ENCODE assay signal across 11 cellular contexts in the genomic region with DNA sequence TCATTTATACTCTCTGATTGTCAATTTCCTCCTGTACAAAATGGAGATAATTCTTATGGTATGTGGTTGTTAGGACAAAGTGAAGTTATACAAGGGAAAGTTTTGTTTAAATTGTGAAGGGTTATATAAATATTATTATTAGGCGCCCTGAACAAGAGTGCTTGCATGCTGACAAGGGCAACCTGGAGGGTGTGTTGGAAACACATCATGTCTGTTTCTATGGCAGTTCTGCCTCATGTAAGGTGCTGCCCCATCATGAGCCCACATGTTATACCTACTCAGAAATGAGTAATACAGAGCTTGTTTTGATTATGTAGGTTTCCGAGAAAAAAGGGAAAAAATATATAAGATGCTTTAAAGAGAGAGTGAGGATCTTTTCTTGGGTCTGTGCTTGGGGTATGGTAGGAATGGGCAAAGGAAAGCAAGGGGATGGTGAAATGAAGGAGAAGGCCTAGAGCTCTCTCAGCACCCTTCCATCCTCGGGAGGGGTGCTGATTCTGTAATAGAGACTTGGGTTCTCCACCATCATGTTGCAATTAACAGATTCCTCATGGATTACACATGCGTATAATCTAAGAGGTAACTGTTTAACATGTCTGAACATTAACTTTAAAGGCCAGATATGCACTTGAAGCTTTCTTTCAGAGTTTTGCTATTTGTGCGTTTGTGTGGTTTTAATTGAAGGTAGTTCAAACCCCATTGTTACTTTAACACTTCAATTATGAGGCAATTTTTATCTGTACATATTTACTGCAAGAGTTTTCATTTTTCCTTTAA. TPM values are rescaled to one million over a fixed set of nuclear protein-coding genes. Genes with fewer than 3 reads are reported as not detected.
DNase-seq lines count a peak whose midpoint lies in the region; ATAC-seq and TF ChIP-seq lines count a peak whose summit lies in the region.
"Not testable (repeated sequence)": the region's sequence is repeated elsewhere in the genome, so short reads cannot be mapped to it uniquely, and the experiment has no call there.
"Had no signal": no experiment of that assay in that cellular context is flagged by ENCODE, and none has a peak within 500 bp of the region (broad histone marks: within the 10 kb centered on the region; RNA-seq: fewer than 3 reads in every experiment).

No MANE protein-coding gene starts in this region.

- H3K36me3 Mint-ChIP-seq in CD14-positive monocyte; T-helper 17 cell (ENCODE audit: low read depth); activated T-cell treated with anti-CD3 and anti-CD28 coated beads, Interleukin-2, amount 50 U/mL, for 24 hours (ENCODE audit: low read depth); activated naive CD8-positive, alpha-beta T cell treated with anti-CD3 and anti-CD28 coated beads, Interleukin-2, amount 10 ng/mL, durations not matched to agents 7 days and 5 days: not testable (repeated sequence)

- H3K4me3 ChIP-seq in epithelial cell of proximal tubule (ENCODE audit: low read depth, low read length) = not testable (repeated sequence)

- not testable (repeated sequence) for H3K4me3 Mint-ChIP-seq in CD14-positive monocyte; T-helper 17 cell; activated T-cell treated with anti-CD3 and anti-CD28 coated beads, Interleukin-2, amount 50 U/mL, for 24 hours; activated naive CD8-positive, alpha-beta T cell treated with anti-CD3 and anti-CD28 coated beads, Interleukin-2, amount 10 ng/mL, durations not matched to agents 7 days and 5 days
- H3K4me3 Mint-ChIP-seq in stimulated activated naive CD8-positive, alpha-beta T cell treated with anti-CD3 and anti-CD28 coated beads, Interleukin-15, amount 100 ng/mL, for 72 hours = peak overlapping the region; percentile 12 to 18

- intact Hi-C loops in CD14-positive monocyte (cut with micrococcal nuclease) = not testable (repeated sequence)

- H3K9me3 ChIP-seq in T-helper 17 cell (ENCODE audit: control insufficient read depth, low read length, poor library complexity, severe bottlenecking) = not testable (repeated sequence)

- POLR2A ChIA-PET in activated naive CD8-positive, alpha-beta T cell treated with anti-CD3 and anti-CD28 coated beads, Interleukin-2, amount 10 ng/mL, durations not matched to agents 7 days and 5 days (lab: Charles Lee) = not testable (repeated sequence)

- H3K27me3 Mint-ChIP-seq in CD14-positive monocyte (ENCODE audit: low read depth in 3 of 3); T-helper 17 cell; activated T-cell treated with anti-CD3 and anti-CD28 coated beads, Interleukin-2, amount 50 U/mL, for 24 hours; activated naive CD8-positive, alpha-beta T cell treated with anti-CD3 and anti-CD28 coated beads, Interleukin-2, amount 10 ng/mL, durations not matched to agents 7 days and 5 days; stimulated activated naive CD8-positive, alpha-beta T cell treated with anti-CD3 and anti-CD28 coated beads, Interleukin-15, amount 100 ng/mL, for 72 hours: not testable (repeated sequence)

- H3K4me1 Mint-ChIP-seq in CD14-positive monocyte = peaks cover 41% of the 10 kb centered on the region
- H3K4me1 Mint-ChIP-seq in T-helper 17 cell = not testable (repeated sequence)
- peaks cover 20% of the 10 kb centered on the region for H3K4me1 Mint-ChIP-seq in activated T-cell treated with anti-CD3 and anti-CD28 coated beads, Interleukin-2, amount 50 U/mL, for 24 hours (ENCODE audit: low read depth)
- H3K4me1 Mint-ChIP-seq in activated naive CD8-positive, alpha-beta T cell treated with anti-CD3 and anti-CD28 coated beads, Interleukin-2, amount 10 ng/mL, durations not matched to agents 7 days and 5 days = peaks cover 11% of the 10 kb centered on the region
- H3K4me1 Mint-ChIP-seq in stimulated activated naive CD8-positive, alpha-beta T cell treated with anti-CD3 and anti-CD28 coated beads, Interleukin-15, amount 100 ng/mL, for 72 hours = peaks cover 25% of the 10 kb centered on the region

- TF ChIP-seq CTCF in CD14-positive monocyte (IDR thresholded peaks at IDR 0.05); epithelial cell of proximal tubule (conservative IDR thresholded peaks at IDR 0.05; ENCODE audit: low read depth, low read length): not testable (repeated sequence)

- ATAC-seq in HG02798 (IDR thresholded peaks at IDR 0.05; ENCODE audit: poor library complexity, unreplicated experiment) (peak; percentile 23), T-helper 17 cell (peak; percentile 44)
- ATAC-seq in activated naive CD8-positive, alpha-beta T cell treated with anti-CD3 and anti-CD28 coated beads, Interleukin-2, amount 10 ng/mL, durations not matched to agents 7 days and 5 days (ENCODE audit: low read depth) = not testable (repeated sequence)
- peak; percentile 90 for ATAC-seq in stimulated activated naive CD8-positive, alpha-beta T cell treated with anti-CD3 and anti-CD28 coated beads, Interleukin-15, amount 100 ng/mL, for 72 hours

- H3K9me3 Mint-ChIP-seq in CD14-positive monocyte; activated T-cell treated with anti-CD3 and anti-CD28 coated beads, Interleukin-2, amount 50 U/mL, for 24 hours; activated naive CD8-positive, alpha-beta T cell treated with anti-CD3 and anti-CD28 coated beads, Interleukin-2, amount 10 ng/mL, durations not matched to agents 7 days and 5 days; stimulated activated naive CD8-positive, alpha-beta T cell treated with anti-CD3 and anti-CD28 coated beads, Interleukin-15, amount 100 ng/mL, for 72 hours: not testable (repeated sequence)

- H3K27ac Mint-ChIP-seq in CD14-positive monocyte = peak overlapping the region; percentile 73 to 89 (median 83)
- H3K27ac Mint-ChIP-seq in T-helper 17 cell = not testable (repeated sequence)
- H3K27ac Mint-ChIP-seq in activated T-cell treated with anti-CD3 and anti-CD28 coated beads, Interleukin-2, amount 50 U/mL, for 24 hours = peak overlapping the region; percentile 71
- peak overlapping the region; percentile 12 for H3K27ac Mint-ChIP-seq in activated naive CD8-positive, alpha-beta T cell treated with anti-CD3 and anti-CD28 coated beads, Interleukin-2, amount 10 ng/mL, durations not matched to agents 7 days and 5 days
- peak overlapping the region; percentile 20 to 79 for H3K27ac Mint-ChIP-seq in stimulated activated naive CD8-positive, alpha-beta T cell treated with anti-CD3 and anti-CD28 coated beads, Interleukin-15, amount 100 ng/mL, for 72 hours

- DNase-seq in CD14-positive monocyte (ENCODE audit: low spot score); T-helper 17 cell; activated T-cell treated with anti-CD3 and anti-CD28 coated beads, Interleukin-2, amount 50 U/mL, for 24 hours; activated naive CD8-positive, alpha-beta T cell treated with anti-CD3 and anti-CD28 coated beads, Interleukin-2, amount 10 ng/mL, durations not matched to agents 7 days and 5 days: not testable (repeated sequence)
- DNase-seq in epithelial cell of proximal tubule (ENCODE audit: low read depth) = peak; percentile 37
- DNase-seq in renal cortical epithelial cell (ENCODE audit: low read depth) = peak; percentile 74
- DNase-seq in stimulated activated naive CD8-positive, alpha-beta T cell treated with anti-CD3 and anti-CD28 coated beads, Interleukin-15, amount 100 ng/mL, for 72 hours = peak in 1 of 2 donors; percentile 41

RNA-seq across cellular contexts. Expression of gene CCDC146, which starts 33.4 kb away (rescaled TPM):
- polyA plus RNA-seq in CD14-positive monocyte = under 1 TPM; 0.08 to 0.40 TPM
- 10 to 100 TPM in 1 of 2 donors, 1 to 10 TPM in 1; 8.5 to 14.7 TPM for total RNA-seq in T-helper 17 cell
- total RNA-seq in activated naive CD8-positive, alpha-beta T cell treated with anti-CD3 and anti-CD28 coated beads, Interleukin-2, amount 10 ng/mL, durations not matched to agents 7 days and 5 days = 10 to 100 TPM in 1 of 2 experiments, 1 to 10 TPM in 1; 9.9 to 10.8 TPM
- 0.07 and 5.2 TPM in 2 replicates for total RNA-seq in epithelial cell of proximal tubule
- 10.8 and 13.2 TPM in 2 replicates for total RNA-seq in renal cortical epithelial cell

RNA-seq across cellular contexts. Expression of gene FGL2, which starts 43.8 kb away (rescaled TPM):
- 100 to 1,000 TPM; 774 to 775 TPM for polyA plus RNA-seq in CD14-positive monocyte
- total RNA-seq in T-helper 17 cell (1 to 10 TPM; 5.1 to 7.7 TPM), epithelial cell of proximal tubule (not detected in 2 replicates), renal cortical epithelial cell (0.30 and 1.0 TPM in 2 replicates)
- total RNA-seq in activated naive CD8-positive, alpha-beta T cell treated with anti-CD3 and anti-CD28 coated beads, Interleukin-2, amount 10 ng/mL, durations not matched to agents 7 days and 5 days = 10 to 100 TPM in 1 of 2 experiments, 1 to 10 TPM in 1; 9.6 to 10.7 TPM
- total RNA-seq: A673, endodermal cell, H7 had no signal
